ENCODE assay signal across 1 cellular context in the genomic region with DNA sequence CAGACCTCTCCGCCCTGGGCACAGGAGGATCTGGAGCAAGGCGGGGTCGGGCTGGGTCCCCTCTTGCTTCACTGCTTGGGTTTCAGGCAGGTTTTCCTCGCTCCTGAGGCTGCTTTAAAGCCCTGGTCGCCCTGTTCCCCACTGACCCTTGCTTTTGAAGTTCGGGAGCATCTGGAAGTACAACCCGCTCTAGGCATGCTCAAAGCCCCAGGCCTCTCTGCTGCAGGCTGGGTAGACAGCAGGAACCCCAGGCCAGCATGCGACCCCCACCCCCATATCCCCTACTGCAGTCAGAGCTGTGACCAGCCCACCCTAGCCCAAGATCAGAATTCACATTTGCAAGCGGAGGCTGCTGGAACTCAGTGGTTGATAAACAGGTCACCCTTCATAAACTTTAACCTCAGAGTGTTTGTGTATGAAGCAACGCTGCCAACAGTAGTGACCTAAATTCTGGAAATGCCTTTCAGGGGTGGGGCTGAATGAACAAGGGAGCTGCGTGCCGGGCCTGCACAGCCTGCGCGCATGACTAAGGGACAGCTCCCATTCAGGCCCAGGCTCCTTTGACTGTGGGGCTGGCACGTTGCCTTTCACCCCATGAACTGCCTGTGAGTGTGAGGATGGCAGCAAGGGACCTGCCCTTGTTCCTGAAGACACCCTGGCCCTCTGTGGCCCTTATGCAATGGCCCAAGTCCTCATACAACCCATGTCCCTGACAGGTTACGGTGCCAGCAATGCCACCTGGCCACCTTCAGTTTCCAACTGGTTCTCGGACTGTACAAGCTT.
TF ChIP-seq lines count a peak whose summit lies in the region.

No MANE protein-coding gene starts in this region.

TF ChIP-seq in WTC11, 78 proteins besides CTCF, POLR2A, EP300 and RAD21 (continued from another document):
- no peak for TF ChIP-seq PREB (CRISPR knock-in tag; IDR thresholded peaks at IDR 0.05; ENCODE audit: borderline replicate concordance)
